In the genomic region with DNA sequence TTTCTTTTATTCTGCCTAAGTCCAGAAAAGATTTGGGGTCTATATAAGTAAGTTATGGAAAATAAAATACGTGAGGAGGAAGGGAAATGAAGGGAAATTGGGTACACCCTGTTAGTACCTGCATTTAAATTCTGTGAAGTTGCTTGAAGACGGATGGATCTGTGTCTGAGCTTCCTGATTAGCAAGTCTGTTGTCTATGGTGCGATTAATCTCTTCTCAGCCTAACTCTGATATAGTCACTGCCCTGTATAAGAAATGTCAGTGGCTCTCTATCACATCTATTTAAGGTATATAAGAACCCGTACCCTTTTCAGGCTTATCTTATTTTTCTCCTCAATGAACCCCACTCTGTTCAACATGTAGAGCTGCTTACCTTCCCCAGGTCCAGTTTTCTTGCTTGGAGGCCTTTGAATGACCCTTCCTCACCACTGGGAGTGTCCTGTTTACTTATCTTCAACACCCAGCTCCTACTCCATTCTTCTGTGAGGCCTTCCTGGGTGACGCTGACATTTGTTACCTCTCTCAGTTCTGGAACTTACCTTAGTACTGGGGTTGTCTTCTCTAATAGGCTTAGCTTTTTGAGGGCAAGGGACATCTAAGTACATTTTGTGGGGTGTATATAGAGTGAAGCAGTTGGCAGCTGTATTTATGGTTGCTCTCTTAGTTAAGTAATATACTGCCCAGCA, we compare ENCODE assay signal across 1 cellular context.
TF ChIP-seq lines count a peak whose summit lies in the region.

No MANE protein-coding gene starts in this region.

TF ChIP-seq in K562, 482 proteins besides CTCF, POLR2A, EP300 and RAD21 (continued from another document and continues in another):
- TF ChIP-seq, protein P1, sequence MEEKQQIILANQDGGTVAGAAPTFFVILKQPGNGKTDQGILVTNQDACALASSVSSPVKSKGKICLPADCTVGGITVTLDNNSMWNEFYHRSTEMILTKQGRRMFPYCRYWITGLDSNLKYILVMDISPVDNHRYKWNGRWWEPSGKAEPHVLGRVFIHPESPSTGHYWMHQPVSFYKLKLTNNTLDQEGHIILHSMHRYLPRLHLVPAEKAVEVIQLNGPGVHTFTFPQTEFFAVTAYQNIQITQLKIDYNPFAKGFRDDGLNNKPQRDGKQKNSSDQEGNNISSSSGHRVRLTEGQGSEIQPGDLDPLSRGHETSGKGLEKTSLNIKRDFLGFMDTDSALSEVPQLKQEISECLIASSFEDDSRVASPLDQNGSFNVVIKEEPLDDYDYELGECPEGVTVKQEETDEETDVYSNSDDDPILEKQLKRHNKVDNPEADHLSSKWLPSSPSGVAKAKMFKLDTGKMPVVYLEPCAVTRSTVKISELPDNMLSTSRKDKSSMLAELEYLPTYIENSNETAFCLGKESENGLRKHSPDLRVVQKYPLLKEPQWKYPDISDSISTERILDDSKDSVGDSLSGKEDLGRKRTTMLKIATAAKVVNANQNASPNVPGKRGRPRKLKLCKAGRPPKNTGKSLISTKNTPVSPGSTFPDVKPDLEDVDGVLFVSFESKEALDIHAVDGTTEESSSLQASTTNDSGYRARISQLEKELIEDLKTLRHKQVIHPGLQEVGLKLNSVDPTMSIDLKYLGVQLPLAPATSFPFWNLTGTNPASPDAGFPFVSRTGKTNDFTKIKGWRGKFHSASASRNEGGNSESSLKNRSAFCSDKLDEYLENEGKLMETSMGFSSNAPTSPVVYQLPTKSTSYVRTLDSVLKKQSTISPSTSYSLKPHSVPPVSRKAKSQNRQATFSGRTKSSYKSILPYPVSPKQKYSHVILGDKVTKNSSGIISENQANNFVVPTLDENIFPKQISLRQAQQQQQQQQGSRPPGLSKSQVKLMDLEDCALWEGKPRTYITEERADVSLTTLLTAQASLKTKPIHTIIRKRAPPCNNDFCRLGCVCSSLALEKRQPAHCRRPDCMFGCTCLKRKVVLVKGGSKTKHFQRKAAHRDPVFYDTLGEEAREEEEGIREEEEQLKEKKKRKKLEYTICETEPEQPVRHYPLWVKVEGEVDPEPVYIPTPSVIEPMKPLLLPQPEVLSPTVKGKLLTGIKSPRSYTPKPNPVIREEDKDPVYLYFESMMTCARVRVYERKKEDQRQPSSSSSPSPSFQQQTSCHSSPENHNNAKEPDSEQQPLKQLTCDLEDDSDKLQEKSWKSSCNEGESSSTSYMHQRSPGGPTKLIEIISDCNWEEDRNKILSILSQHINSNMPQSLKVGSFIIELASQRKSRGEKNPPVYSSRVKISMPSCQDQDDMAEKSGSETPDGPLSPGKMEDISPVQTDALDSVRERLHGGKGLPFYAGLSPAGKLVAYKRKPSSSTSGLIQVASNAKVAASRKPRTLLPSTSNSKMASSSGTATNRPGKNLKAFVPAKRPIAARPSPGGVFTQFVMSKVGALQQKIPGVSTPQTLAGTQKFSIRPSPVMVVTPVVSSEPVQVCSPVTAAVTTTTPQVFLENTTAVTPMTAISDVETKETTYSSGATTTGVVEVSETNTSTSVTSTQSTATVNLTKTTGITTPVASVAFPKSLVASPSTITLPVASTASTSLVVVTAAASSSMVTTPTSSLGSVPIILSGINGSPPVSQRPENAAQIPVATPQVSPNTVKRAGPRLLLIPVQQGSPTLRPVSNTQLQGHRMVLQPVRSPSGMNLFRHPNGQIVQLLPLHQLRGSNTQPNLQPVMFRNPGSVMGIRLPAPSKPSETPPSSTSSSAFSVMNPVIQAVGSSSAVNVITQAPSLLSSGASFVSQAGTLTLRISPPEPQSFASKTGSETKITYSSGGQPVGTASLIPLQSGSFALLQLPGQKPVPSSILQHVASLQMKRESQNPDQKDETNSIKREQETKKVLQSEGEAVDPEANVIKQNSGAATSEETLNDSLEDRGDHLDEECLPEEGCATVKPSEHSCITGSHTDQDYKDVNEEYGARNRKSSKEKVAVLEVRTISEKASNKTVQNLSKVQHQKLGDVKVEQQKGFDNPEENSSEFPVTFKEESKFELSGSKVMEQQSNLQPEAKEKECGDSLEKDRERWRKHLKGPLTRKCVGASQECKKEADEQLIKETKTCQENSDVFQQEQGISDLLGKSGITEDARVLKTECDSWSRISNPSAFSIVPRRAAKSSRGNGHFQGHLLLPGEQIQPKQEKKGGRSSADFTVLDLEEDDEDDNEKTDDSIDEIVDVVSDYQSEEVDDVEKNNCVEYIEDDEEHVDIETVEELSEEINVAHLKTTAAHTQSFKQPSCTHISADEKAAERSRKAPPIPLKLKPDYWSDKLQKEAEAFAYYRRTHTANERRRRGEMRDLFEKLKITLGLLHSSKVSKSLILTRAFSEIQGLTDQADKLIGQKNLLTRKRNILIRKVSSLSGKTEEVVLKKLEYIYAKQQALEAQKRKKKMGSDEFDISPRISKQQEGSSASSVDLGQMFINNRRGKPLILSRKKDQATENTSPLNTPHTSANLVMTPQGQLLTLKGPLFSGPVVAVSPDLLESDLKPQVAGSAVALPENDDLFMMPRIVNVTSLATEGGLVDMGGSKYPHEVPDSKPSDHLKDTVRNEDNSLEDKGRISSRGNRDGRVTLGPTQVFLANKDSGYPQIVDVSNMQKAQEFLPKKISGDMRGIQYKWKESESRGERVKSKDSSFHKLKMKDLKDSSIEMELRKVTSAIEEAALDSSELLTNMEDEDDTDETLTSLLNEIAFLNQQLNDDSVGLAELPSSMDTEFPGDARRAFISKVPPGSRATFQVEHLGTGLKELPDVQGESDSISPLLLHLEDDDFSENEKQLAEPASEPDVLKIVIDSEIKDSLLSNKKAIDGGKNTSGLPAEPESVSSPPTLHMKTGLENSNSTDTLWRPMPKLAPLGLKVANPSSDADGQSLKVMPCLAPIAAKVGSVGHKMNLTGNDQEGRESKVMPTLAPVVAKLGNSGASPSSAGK (IDR thresholded peaks at IDR 0.05), result no peak
- TF ChIP-seq SPI1 (IDR thresholded peaks at IDR 0.05; ENCODE audit: borderline replicate concordance, low read depth, low read length) (no peak), GABPA (tag; conservative IDR thresholded peaks at IDR 0.05; ENCODE audit: low read depth) (no peak), BDP1 (IDR thresholded peaks at IDR 0.05; ENCODE audit: insufficient read depth, insufficient read length) (no peak), KDM4B (IDR thresholded peaks at IDR 0.05; ENCODE audit: borderline replicate concordance in 2 of 2, low read depth in 1 of 2) (no peak), ZSCAN32 (CRISPR knock-in tag; IDR thresholded peaks at IDR 0.05) (no peak), ZBTB5 (IDR thresholded peaks at IDR 0.05) (no peak), ARID4B (CRISPR knock-in tag; IDR thresholded peaks at IDR 0.05) (no peak), RNF2 (IDR thresholded peaks at IDR 0.05) (peak; percentile 84), ZNF668 (CRISPR knock-in tag; IDR thresholded peaks at IDR 0.05) (no peak), ZNF23 (CRISPR knock-in tag; IDR thresholded peaks at IDR 0.05) (no peak), LEF1 (IDR thresholded peaks at IDR 0.05) (peak; percentile 79), E2F3 (CRISPR knock-in tag; IDR thresholded peaks at IDR 0.05) (no peak), ZNF764 (CRISPR knock-in tag; IDR thresholded peaks at IDR 0.05; ENCODE audit: low read depth) (no peak), KDM2B (CRISPR knock-in tag; IDR thresholded peaks at IDR 0.05) (no peak), VEZF1 (CRISPR knock-in tag; IDR thresholded peaks at IDR 0.05) (no peak), ZNF592 (IDR thresholded peaks at IDR 0.05) (peak; percentile 49), NR3C1 (CRISPR knock-in tag; IDR thresholded peaks at IDR 0.05) (no peak), KLF6 (CRISPR knock-in tag; IDR thresholded peaks at IDR 0.05; ENCODE audit: borderline replicate concordance) (peak; percentile 56; the same call in 1 of the 2 replicates)
- TF ChIP-seq, protein P2, sequence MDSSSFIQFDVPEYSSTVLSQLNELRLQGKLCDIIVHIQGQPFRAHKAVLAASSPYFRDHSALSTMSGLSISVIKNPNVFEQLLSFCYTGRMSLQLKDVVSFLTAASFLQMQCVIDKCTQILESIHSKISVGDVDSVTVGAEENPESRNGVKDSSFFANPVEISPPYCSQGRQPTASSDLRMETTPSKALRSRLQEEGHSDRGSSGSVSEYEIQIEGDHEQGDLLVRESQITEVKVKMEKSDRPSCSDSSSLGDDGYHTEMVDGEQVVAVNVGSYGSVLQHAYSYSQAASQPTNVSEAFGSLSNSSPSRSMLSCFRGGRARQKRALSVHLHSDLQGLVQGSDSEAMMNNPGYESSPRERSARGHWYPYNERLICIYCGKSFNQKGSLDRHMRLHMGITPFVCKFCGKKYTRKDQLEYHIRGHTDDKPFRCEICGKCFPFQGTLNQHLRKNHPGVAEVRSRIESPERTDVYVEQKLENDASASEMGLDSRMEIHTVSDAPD (CRISPR knock-in tag; IDR thresholded peaks at IDR 0.05), result no peak
